ENCODE assay signal across 21 cellular contexts in genomic region chrX:2486476-2487133, GRCh38. TPM values are rescaled to one million over a fixed set of nuclear protein-coding genes. Genes with fewer than 3 reads are reported as not detected.
DNase-seq lines count a peak whose midpoint lies in the region; ATAC-seq and TF ChIP-seq lines count a peak whose summit lies in the region.
"Had no signal": no experiment of that assay in that cellular context is flagged by ENCODE, and none has a peak within 500 bp of the region (broad histone marks: within the 10 kb centered on the region; RNA-seq: fewer than 3 reads in every experiment).

No MANE protein-coding gene starts in this region.

- no peak overlapping the region for H4K8ac ChIP-seq in mesendoderm (ENCODE audit: low read depth, low read length)

- TF ChIP-seq CTCF in GM23338 (conservative IDR thresholded peaks at IDR 0.05; ENCODE audit: low read depth in 2 of 2): no peak
- no peak for TF ChIP-seq CTCF in RWPE2 (IDR thresholded peaks at IDR 0.05; ENCODE audit: poor library complexity, severe bottlenecking)

- H2BK120ac ChIP-seq in mesendoderm (ENCODE audit: low read depth, low read length): no peak overlapping the region

- H3K9me3 ChIP-seq in RWPE2 (ENCODE audit: severe bottlenecking) (no peaks in the 10 kb centered on the region), thymus (ENCODE audit: control insufficient read depth) (peaks cover 2% of the 10 kb centered on the region), aorta (ENCODE audit: control insufficient read depth, low read length) (no peaks in the 10 kb centered on the region)
- H3K9me3 ChIP-seq: sigmoid colon had no signal

- H3K9ac ChIP-seq in mesendoderm (ENCODE audit: low read length): peak overlapping the region; percentile 34

- H3K36me3 ChIP-seq in GM23338 (ENCODE audit: insufficient read depth) (no peaks in the 10 kb centered on the region), RWPE2 (ENCODE audit: low read depth) (peaks cover 42% of the 10 kb centered on the region), mesendoderm (ENCODE audit: control insufficient read depth, insufficient read depth, low read length) (peaks cover 8% of the 10 kb centered on the region), thymus (ENCODE audit: control insufficient read depth, insufficient read depth) (peaks cover 59% of the 10 kb centered on the region), aorta (ENCODE audit: control insufficient read depth in 1 of 2, insufficient read depth in 2 of 2, low read length in 1 of 2) (peaks cover 0 to 19% of the 10 kb centered on the region in 2 donors)

- peaks cover 57% of the 10 kb centered on the region for H3K36me3 Mint-ChIP-seq in GM23338 (ENCODE audit: low read depth)
- H3K36me3 Mint-ChIP-seq: naive B cell had no signal

- H3K56ac ChIP-seq in mesendoderm (ENCODE audit: low read length): peak overlapping the region; percentile 17

- no peak overlapping the region for H4K5ac ChIP-seq in mesendoderm (ENCODE audit: low read length)

- H3K79me2 ChIP-seq in GM23338 (replicated peaks; ENCODE audit: insufficient read depth) (peaks cover 68% of the 10 kb centered on the region), mesendoderm (ENCODE audit: control insufficient read depth, insufficient read depth, low read length) (peaks cover 18% of the 10 kb centered on the region)

- H3K4me3 ChIP-seq in GM23338: no peak overlapping the region
- no peak overlapping the region for H3K4me3 ChIP-seq in RWPE2 (ENCODE audit: severe bottlenecking)
- H3K4me3 ChIP-seq in mesendoderm (ENCODE audit: low read length): no peak overlapping the region
- H3K4me3 ChIP-seq in thymus (ENCODE audit: low read length): no peak overlapping the region
- H3K4me3 ChIP-seq in aorta (ENCODE audit: low read length in 2 of 2): no peak overlapping the region
- H3K4me3 ChIP-seq: coronary artery, sigmoid colon had no signal

- H4K20me1 ChIP-seq in GM23338 (replicated peaks; ENCODE audit: insufficient read depth): no peaks in the 10 kb centered on the region; the same call in 1 of the 2 replicates

- H2BK15ac ChIP-seq in mesendoderm (replicated peaks; ENCODE audit: low read depth): no peak overlapping the region

- DNase-seq in GM23338 (ENCODE audit: low spot score): no peak
- peak; percentile 61 for DNase-seq in RWPE2 (ENCODE audit: low spot score)
- DNase-seq in mesendoderm: no peak
- DNase-seq in NCI-H187 (lab: John Stamatoyannopoulos, UW): no peak
- no peak for DNase-seq in aorta
- no peak for DNase-seq in NCI-H1092 treated with DMSO at 0.1 percent for 48 hours (lab: John Stamatoyannopoulos, UW)
- DNase-seq: activated B cell treated with CpG ODN at 0.5 μM for 24 hours; activated CD4-positive, alpha-beta T cell treated with anti-CD3 and anti-CD28 coated beads, Interleukin-2, amount 50 U/mL, for 4 hours; activated CD8-positive, alpha-beta memory T cell treated with anti-CD3 and anti-CD28 coated beads, Interleukin-2, amount 50 U/mL, for 4 hours; activated effector memory CD4-positive, alpha-beta T cell treated with anti-CD3 and anti-CD28 coated beads, Interleukin-2, amount 50 U/mL, for 16 hours; brain microvascular endothelial cell; CD8-positive, alpha-beta memory T cell; naive B cell; NCI-H1105; NCI-H510A; sigmoid colon; substantia nigra had no signal

- H3K79me1 ChIP-seq in mesendoderm (ENCODE audit: low read length): peaks cover 14% of the 10 kb centered on the region

- H3K4me3 Mint-ChIP-seq in GM23338: no peak overlapping the region
- H3K4me3 Mint-ChIP-seq: activated B cell treated with CpG ODN at 0.5 μM for 24 hours; CD8-positive, alpha-beta memory T cell; naive B cell; T-helper 2 cell treated with Interferon-gamma antibody and Interleukin-4, amounts not matched to agents 5 μg/mL and 100 μg/mL, for 36 hours had no signal

- H2BK5ac ChIP-seq in mesendoderm (ENCODE audit: low read length): no peak overlapping the region

- H3K4me1 ChIP-seq in GM23338 (ENCODE audit: insufficient read depth): peaks cover 15% of the 10 kb centered on the region
- peaks cover 5% of the 10 kb centered on the region for H3K4me1 ChIP-seq in RWPE2 (ENCODE audit: insufficient read depth, poor library complexity, severe bottlenecking)
- peaks cover 8% of the 10 kb centered on the region for H3K4me1 ChIP-seq in mesendoderm (ENCODE audit: control insufficient read depth, low read depth, low read length)
- no peaks in the 10 kb centered on the region for H3K4me1 ChIP-seq in thymus (ENCODE audit: control insufficient read depth, insufficient read depth, low read length)
- no peaks in the 10 kb centered on the region for H3K4me1 ChIP-seq in aorta (ENCODE audit: control insufficient read depth in 1 of 2, insufficient read depth in 2 of 2, low read length in 2 of 2)

- peaks cover 19% of the 10 kb centered on the region for H3K27me3 Mint-ChIP-seq in GM23338 (ENCODE audit: insufficient read depth, low read depth, poor library complexity)
- H3K27me3 Mint-ChIP-seq: activated B cell treated with CpG ODN at 0.5 μM for 24 hours; CD8-positive, alpha-beta memory T cell; naive B cell had no signal

- intact Hi-C loops in aorta (cut with DNase I): no loop called here

- H3K4ac ChIP-seq in mesendoderm (ENCODE audit: low read depth, low read length): no peak overlapping the region

- H3K4me2 ChIP-seq in GM23338 (no peak overlapping the region), mesendoderm (ENCODE audit: low read length) (no peak overlapping the region)

- no CpG with 5 or more reads among the region's 29 CpGs for WGBS in mesendoderm (ENCODE audit: extremely low coverage, insufficient coverage, low lambda C conversion rate)
- WGBS in thymus: 93% methylated on average over 29 of the region's 29 CpGs
- 88 to 91% methylated on average over 29 of the region's 29 CpGs for WGBS in aorta, 2 donors

- peak overlapping the region; percentile 85 for H3K27ac ChIP-seq in GM23338 (ENCODE audit: low read depth)
- H3K27ac ChIP-seq in RWPE2 (ENCODE audit: poor library complexity, severe bottlenecking): no peak overlapping the region
- H3K27ac ChIP-seq in mesendoderm (ENCODE audit: low read depth, low read length): no peak overlapping the region
- H3K27ac ChIP-seq in thymus (ENCODE audit: low read depth): peak overlapping the region; percentile 15
- no peak overlapping the region for H3K27ac ChIP-seq in aorta (ENCODE audit: low read depth in 1 of 2, low read length in 2 of 2)
- H3K27ac ChIP-seq: brain microvascular endothelial cell had no signal

- H3K18ac ChIP-seq in mesendoderm (ENCODE audit: low read length): no peak overlapping the region

- peaks cover 33% of the 10 kb centered on the region for H3K4me1 Mint-ChIP-seq in GM23338

- no peak for ATAC-seq in GM23338
- ATAC-seq in RWPE2 (ENCODE audit: low read depth): no peak
- ATAC-seq in aorta (ENCODE audit: low FRiP score): no peak
- ATAC-seq: SK-N-SH treated with all-trans-retinoic acid at 6 μM for 48 hours had no signal

- H3K27ac Mint-ChIP-seq in GM23338: peak overlapping the region; percentile 48
- H3K27ac Mint-ChIP-seq: activated B cell treated with CpG ODN at 0.5 μM for 24 hours; T-helper 2 cell treated with Interferon-gamma antibody and Interleukin-4, amounts not matched to agents 5 μg/mL and 100 μg/mL, for 36 hours had no signal

- H2AFZ ChIP-seq in GM23338: no peak overlapping the region

- peaks cover 12% of the 10 kb centered on the region; the same call in 1 of the 2 replicates for H3F3A ChIP-seq in GM23338 (replicated peaks; ENCODE audit: low read depth)

- H2AK5ac ChIP-seq in mesendoderm (ENCODE audit: low read length): no peak overlapping the region

- no peaks in the 10 kb centered on the region for H3K27me3 ChIP-seq in GM23338 (ENCODE audit: insufficient read depth)
- no peaks in the 10 kb centered on the region for H3K27me3 ChIP-seq in RWPE2 (ENCODE audit: insufficient read depth, poor library complexity, severe bottlenecking)
- H3K27me3 ChIP-seq in mesendoderm (ENCODE audit: insufficient read depth, low read length, poor library complexity): no peaks in the 10 kb centered on the region
- no peaks in the 10 kb centered on the region for H3K27me3 ChIP-seq in thymus (ENCODE audit: control insufficient read depth, insufficient read depth)
- no peaks in the 10 kb centered on the region for H3K27me3 ChIP-seq in aorta (ENCODE audit: control insufficient read depth in 1 of 2, insufficient read depth in 2 of 2, low read length in 1 of 2)
- H3K27me3 ChIP-seq: brain microvascular endothelial cell, sigmoid colon had no signal

- no peak overlapping the region for H3K23ac ChIP-seq in mesendoderm (ENCODE audit: low read length)

- no peaks in the 10 kb centered on the region for H3K9me2 ChIP-seq in GM23338 (ENCODE audit: insufficient read depth)

- H3K9me3 Mint-ChIP-seq in GM23338: no peaks in the 10 kb centered on the region; the same call in 2 of the 3 replicates
- H3K9me3 Mint-ChIP-seq: activated B cell treated with CpG ODN at 0.5 μM for 24 hours; CD8-positive, alpha-beta memory T cell; naive B cell; T-helper 2 cell treated with Interferon-gamma antibody and Interleukin-4, amounts not matched to agents 5 μg/mL and 100 μg/mL, for 36 hours had no signal

TF ChIP-seq in GM23338, 12 proteins besides CTCF, POLR2A, EP300 and RAD21 (continues in another document):
- TF ChIP-seq ZNF331 (CRISPR knock-in tag; IDR thresholded peaks at IDR 0.05; ENCODE audit: low read depth): no peak
- TF ChIP-seq, protein P1, sequence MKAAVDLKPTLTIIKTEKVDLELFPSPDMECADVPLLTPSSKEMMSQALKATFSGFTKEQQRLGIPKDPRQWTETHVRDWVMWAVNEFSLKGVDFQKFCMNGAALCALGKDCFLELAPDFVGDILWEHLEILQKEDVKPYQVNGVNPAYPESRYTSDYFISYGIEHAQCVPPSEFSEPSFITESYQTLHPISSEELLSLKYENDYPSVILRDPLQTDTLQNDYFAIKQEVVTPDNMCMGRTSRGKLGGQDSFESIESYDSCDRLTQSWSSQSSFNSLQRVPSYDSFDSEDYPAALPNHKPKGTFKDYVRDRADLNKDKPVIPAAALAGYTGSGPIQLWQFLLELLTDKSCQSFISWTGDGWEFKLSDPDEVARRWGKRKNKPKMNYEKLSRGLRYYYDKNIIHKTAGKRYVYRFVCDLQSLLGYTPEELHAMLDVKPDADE (IDR thresholded peaks at IDR 0.05): no peak
- TF ChIP-seq NANOG (IDR thresholded peaks at IDR 0.05; ENCODE audit: borderline replicate concordance): no peak

RNA-seq across cellular contexts. Expression of gene DHRSX, which starts 14.2 kb away (rescaled TPM):
- total RNA-seq in GM23338 (2014; rRNA removed; shearing (Covaris generic)): 18.5 and 33.9 TPM in 2 replicates
- 43.0 and 44.3 TPM in 2 replicates for polyA plus RNA-seq in GM23338 (2016; fragmentation: Nextera tagmentation; extraction: Ambion mirVana)
- 15.7 TPM for polyA plus RNA-seq in mesendoderm (2013, experiment 1 of 2)
- polyA plus RNA-seq in mesendoderm (2013, experiment 2 of 2): 15.1 TPM
- polyA plus RNA-seq in thymus: 11.2 TPM
- 10 to 100 TPM; 15.7 to 21.8 TPM for total RNA-seq in aorta
- 1 to 10 TPM; 6.0 to 7.7 TPM for polyA plus RNA-seq in aorta

RNA-seq across cellular contexts. Expression of gene ZBED1, which starts 14.2 kb away (rescaled TPM):
- total RNA-seq in GM23338 (2014; rRNA removed; shearing (Covaris generic)): 43.8 and 45.0 TPM in 2 replicates
- 16.1 and 16.4 TPM in 2 replicates for polyA plus RNA-seq in GM23338 (2016; fragmentation: Nextera tagmentation; extraction: Ambion mirVana)
- 19.3 TPM for polyA plus RNA-seq in mesendoderm (2013, experiment 1 of 2)
- polyA plus RNA-seq in mesendoderm (2013, experiment 2 of 2): 17.8 TPM
- 23.7 TPM for polyA plus RNA-seq in thymus
- total RNA-seq in aorta: 10 to 100 TPM; 31.3 to 33.5 TPM
- 10 to 100 TPM; 15.2 to 15.5 TPM for polyA plus RNA-seq in aorta

Comparison
In these comparisons a context has a peak if more than half of its experiments do, and no peak if none do; other contexts are left out.
1. H3K27ac ChIP-seq: peak in GM23338 (single experiment) and thymus (single experiment); none in RWPE2 (single experiment), mesendoderm (single experiment) and aorta (0 of 2).